Comparison of ENCODE assay signal across 37 cellular contexts in the genomic region with DNA sequence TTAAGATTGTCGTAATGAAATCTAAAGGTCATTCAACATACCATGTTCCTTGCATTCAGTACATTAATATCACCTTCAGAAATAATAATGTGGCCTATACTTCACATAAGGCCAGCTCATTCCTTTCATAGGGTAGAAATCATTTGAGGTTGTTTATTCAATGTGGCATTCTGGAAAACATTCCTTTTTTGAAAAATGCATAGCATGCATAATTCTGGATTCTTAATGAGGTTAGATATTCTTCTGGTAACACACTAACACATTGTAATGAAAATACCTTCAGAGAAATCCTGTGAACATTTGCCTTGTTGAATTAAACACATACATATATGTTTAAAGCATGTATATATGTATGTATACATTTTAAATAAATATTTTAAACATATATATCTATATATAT.
"Had no signal": no experiment of that assay in that cellular context is flagged by ENCODE, and none has a peak within 500 bp of the region (broad histone marks: within the 10 kb centered on the region; RNA-seq: fewer than 3 reads in every experiment).

No MANE protein-coding gene starts in this region.

- H3K4me1 Mint-ChIP-seq: activated CD4-positive, alpha-beta memory T cell treated with anti-CD3 and anti-CD28 coated beads, Interleukin-2, amount 10 ng/mL, durations not matched to agents 7 days and 5 days; activated CD4-positive, alpha-beta T cell treated with anti-CD3 and anti-CD28 coated beads for 36 hours; activated CD4-positive, alpha-beta T cell treated with anti-CD3 and anti-CD28 coated beads, Interleukin-2, amount 10 ng/mL, durations not matched to agents 7 days and 5 days; activated CD8-positive, alpha-beta memory T cell treated with anti-CD3 and anti-CD28 coated beads, Interleukin-2, amount 10 ng/mL, durations not matched to agents 7 days and 5 days; activated naive CD4-positive, alpha-beta T cell treated with anti-CD3 and anti-CD28 coated beads, Interleukin-2, amount 10 ng/mL, durations not matched to agents 7 days and 5 days; activated naive CD4-positive, alpha-beta T cell treated with anti-CD3 and anti-CD28 coated beads, Interleukin-2, amount 50 U/mL, for 24 hours; activated naive CD8-positive, alpha-beta T cell treated with anti-CD3 and anti-CD28 coated beads, Interleukin-2, amount 10 ng/mL, durations not matched to agents 7 days and 5 days; activated naive CD8-positive, alpha-beta T cell treated with anti-CD3 and anti-CD28 coated beads, Interleukin-2, amount 50 U/mL, for 24 hours; WTC11 had no signal

- H3K27me3 ChIP-seq: ascending aorta, body of pancreas, brain microvascular endothelial cell, breast epithelium had no signal

- H3K9me3 Mint-ChIP-seq: activated CD4-positive, alpha-beta memory T cell treated with anti-CD3 and anti-CD28 coated beads, Interleukin-2, amount 10 ng/mL, durations not matched to agents 7 days and 5 days; activated CD4-positive, alpha-beta T cell treated with anti-CD3 and anti-CD28 coated beads, Interleukin-2, amount 10 ng/mL, durations not matched to agents 7 days and 5 days; activated naive CD4-positive, alpha-beta T cell treated with anti-CD3 and anti-CD28 coated beads, Interleukin-2, amount 10 ng/mL, durations not matched to agents 7 days and 5 days; activated naive CD4-positive, alpha-beta T cell treated with anti-CD3 and anti-CD28 coated beads, Interleukin-2, amount 50 U/mL, for 24 hours; activated naive CD8-positive, alpha-beta T cell treated with anti-CD3 and anti-CD28 coated beads, Interleukin-2, amount 10 ng/mL, durations not matched to agents 7 days and 5 days; activated naive CD8-positive, alpha-beta T cell treated with anti-CD3 and anti-CD28 coated beads, Interleukin-2, amount 50 U/mL, for 24 hours; activated T-helper 2 cell treated with anti-CD3 and anti-CD28 coated beads, Interferon-gamma antibody, Interleukin-2, Interleukin-4, amounts not matched to agents 10 μg/mL and 5 μg/mL and 100 μg/mL, durations not matched to agents 14 hours and 24 hours and 36 hours; T-helper 1 cell treated with Interleukin-12 subunit alpha and Interleukin-12 subunit beta and Interleukin-4 antibody, amounts not matched to agents 30 μg/mL and 1 μg/mL, for 36 hours; T-helper 2 cell treated with Interferon-gamma antibody and Interleukin-4, amounts not matched to agents 5 μg/mL and 100 μg/mL, for 36 hours; WTC11 had no signal

- H3K4me3 Mint-ChIP-seq: activated CD4-positive, alpha-beta memory T cell treated with anti-CD3 and anti-CD28 coated beads, Interleukin-2, amount 10 ng/mL, durations not matched to agents 7 days and 5 days; activated CD4-positive, alpha-beta T cell treated with anti-CD3 and anti-CD28 coated beads for 36 hours; activated CD4-positive, alpha-beta T cell treated with anti-CD3 and anti-CD28 coated beads, Interleukin-2, amount 10 ng/mL, durations not matched to agents 7 days and 5 days; activated CD8-positive, alpha-beta memory T cell treated with anti-CD3 and anti-CD28 coated beads, Interleukin-2, amount 10 ng/mL, durations not matched to agents 7 days and 5 days; activated CD8-positive, alpha-beta T cell treated with anti-CD3 and anti-CD28 coated beads, Interleukin-2, amount 10 ng/mL, durations not matched to agents 7 days and 5 days; activated naive CD4-positive, alpha-beta T cell treated with anti-CD3 and anti-CD28 coated beads, Interleukin-2, amount 10 ng/mL, durations not matched to agents 7 days and 5 days; activated naive CD4-positive, alpha-beta T cell treated with anti-CD3 and anti-CD28 coated beads, Interleukin-2, amount 50 U/mL, for 24 hours; activated naive CD8-positive, alpha-beta T cell; activated naive CD8-positive, alpha-beta T cell treated with anti-CD3 and anti-CD28 coated beads, Interleukin-2, amount 10 ng/mL, durations not matched to agents 7 days and 5 days; activated naive CD8-positive, alpha-beta T cell treated with anti-CD3 and anti-CD28 coated beads, Interleukin-2, amount 50 U/mL, for 24 hours; activated T-cell treated with anti-CD3 and anti-CD28 coated beads, Interleukin-2, amount 50 U/mL, for 24 hours; T-helper 1 cell treated with Interleukin-12 subunit alpha and Interleukin-12 subunit beta and Interleukin-4 antibody, amounts not matched to agents 30 μg/mL and 1 μg/mL, for 36 hours; T-helper 2 cell treated with Interferon-gamma antibody and Interleukin-4, amounts not matched to agents 5 μg/mL and 100 μg/mL, for 36 hours; WTC11 had no signal

- ATAC-seq: activated CD4-positive, alpha-beta T cell treated with anti-CD3 and anti-CD28 coated beads for 36 hours; activated CD4-positive, CD25-positive, alpha-beta regulatory T cell treated with anti-CD3 and anti-CD28 coated beads, Interleukin-2, amount 50 U/mL, for 24 hours; activated CD8-positive, alpha-beta memory T cell treated with anti-CD3 and anti-CD28 coated beads, Interleukin-2, amount 10 ng/mL, durations not matched to agents 7 days and 5 days; activated CD8-positive, alpha-beta T cell treated with anti-CD3 and anti-CD28 coated beads, Interleukin-2, amount 10 ng/mL, durations not matched to agents 7 days and 5 days; activated naive CD8-positive, alpha-beta T cell treated with anti-CD3 and anti-CD28 coated beads, Interleukin-2, amount 50 U/mL, for 24 hours; body of pancreas; WTC11 had no signal

- H3K4me1 ChIP-seq: ascending aorta, breast epithelium had no signal

- H3K27me3 Mint-ChIP-seq: activated CD4-positive, alpha-beta memory T cell treated with anti-CD3 and anti-CD28 coated beads, Interleukin-2, amount 10 ng/mL, durations not matched to agents 7 days and 5 days; activated CD4-positive, alpha-beta T cell treated with anti-CD3 and anti-CD28 coated beads for 36 hours; activated CD4-positive, alpha-beta T cell treated with anti-CD3 and anti-CD28 coated beads, Interleukin-2, amount 10 ng/mL, durations not matched to agents 7 days and 5 days; activated CD8-positive, alpha-beta memory T cell treated with anti-CD3 and anti-CD28 coated beads, Interleukin-2, amount 10 ng/mL, durations not matched to agents 7 days and 5 days; activated naive CD4-positive, alpha-beta T cell treated with anti-CD3 and anti-CD28 coated beads, Interleukin-2, amount 10 ng/mL, durations not matched to agents 7 days and 5 days; activated naive CD4-positive, alpha-beta T cell treated with anti-CD3 and anti-CD28 coated beads, Interleukin-2, amount 50 U/mL, for 24 hours; activated naive CD8-positive, alpha-beta T cell; activated naive CD8-positive, alpha-beta T cell treated with anti-CD3 and anti-CD28 coated beads, Interleukin-2, amount 10 ng/mL, durations not matched to agents 7 days and 5 days; activated naive CD8-positive, alpha-beta T cell treated with anti-CD3 and anti-CD28 coated beads, Interleukin-2, amount 50 U/mL, for 24 hours; activated T-cell treated with anti-CD3 and anti-CD28 coated beads, Interleukin-2, amount 50 U/mL, for 24 hours had no signal

- H3K4me3 ChIP-seq: ascending aorta, body of pancreas, breast epithelium had no signal

- DNase-seq: activated CD4-positive, alpha-beta memory T cell treated with anti-CD3 and anti-CD28 coated beads, Interleukin-2, amount 10 ng/mL, durations not matched to agents 7 days and 5 days; activated CD4-positive, alpha-beta T cell treated with anti-CD3 and anti-CD28 coated beads for 1 hour; activated CD4-positive, alpha-beta T cell treated with anti-CD3 and anti-CD28 coated beads for 36 hours; activated CD4-positive, alpha-beta T cell treated with anti-CD3 and anti-CD28 coated beads for 48 hours; activated CD4-positive, alpha-beta T cell treated with anti-CD3 and anti-CD28 coated beads, Interleukin-2, amount 10 ng/mL, durations not matched to agents 7 days and 5 days; activated CD4-positive, alpha-beta T cell treated with anti-CD3 and anti-CD28 coated beads, Interleukin-2, amount 50 U/mL, for 48 hours; activated CD4-positive, CD25-positive, alpha-beta regulatory T cell; activated CD8-positive, alpha-beta memory T cell treated with anti-CD3 and anti-CD28 coated beads for 24 hours; activated CD8-positive, alpha-beta memory T cell treated with anti-CD3 and anti-CD28 coated beads, Interleukin-2, amount 10 ng/mL, durations not matched to agents 7 days and 5 days; activated CD8-positive, alpha-beta memory T cell treated with anti-CD3 and anti-CD28 coated beads, Interleukin-2, amount 50 U/mL, for 48 hours; activated CD8-positive, alpha-beta T cell treated with anti-CD3 and anti-CD28 coated beads, Interleukin-2, amount 10 ng/mL, durations not matched to agents 7 days and 5 days; activated effector memory CD4-positive, alpha-beta T cell treated with Interleukin-2 at 50 U/mL for 16 hours; activated gamma-delta T cell; activated naive CD4-positive, alpha-beta T cell treated with anti-CD3 and anti-CD28 coated beads, Interleukin-2, amount 10 ng/mL, durations not matched to agents 7 days and 5 days; activated naive CD4-positive, alpha-beta T cell treated with Interleukin-2 at 50 U/mL for 16 hours; activated naive CD8-positive, alpha-beta T cell treated with anti-CD3 and anti-CD28 coated beads, Interleukin-2, amount 10 ng/mL, durations not matched to agents 7 days and 5 days; activated naive CD8-positive, alpha-beta T cell treated with anti-CD3 and anti-CD28 coated beads, Interleukin-2, amount 50 U/mL, for 24 hours; activated T-cell treated with anti-CD3 and anti-CD28 coated beads, Interleukin-2, amount 50 U/mL, for 24 hours; activated T-cell treated with anti-CD3 and anti-CD28 coated beads, Interleukin-2, amount 50 U/mL, for 48 hours; amygdala; anterior cingulate cortex; body of pancreas; brain microvascular endothelial cell; central memory CD4-positive, alpha-beta T cell; T-helper 1 cell; T-helper 2 cell; T-helper 9 cell; WERI-Rb-1 had no signal

- H3K36me3 Mint-ChIP-seq: activated CD8-positive, alpha-beta memory T cell treated with anti-CD3 and anti-CD28 coated beads, Interleukin-2, amount 10 ng/mL, durations not matched to agents 7 days and 5 days; activated naive CD4-positive, alpha-beta T cell treated with anti-CD3 and anti-CD28 coated beads, Interleukin-2, amount 10 ng/mL, durations not matched to agents 7 days and 5 days; activated naive CD4-positive, alpha-beta T cell treated with anti-CD3 and anti-CD28 coated beads, Interleukin-2, amount 50 U/mL, for 24 hours; activated naive CD8-positive, alpha-beta T cell; activated naive CD8-positive, alpha-beta T cell treated with anti-CD3 and anti-CD28 coated beads, Interleukin-2, amount 10 ng/mL, durations not matched to agents 7 days and 5 days; WTC11 had no signal

- H3K27ac Mint-ChIP-seq: activated CD4-positive, alpha-beta memory T cell treated with anti-CD3 and anti-CD28 coated beads, Interleukin-2, amount 10 ng/mL, durations not matched to agents 7 days and 5 days; activated CD4-positive, alpha-beta T cell treated with anti-CD3 and anti-CD28 coated beads for 36 hours; activated CD4-positive, alpha-beta T cell treated with anti-CD3 and anti-CD28 coated beads, Interleukin-2, amount 10 ng/mL, durations not matched to agents 7 days and 5 days; activated CD8-positive, alpha-beta memory T cell treated with anti-CD3 and anti-CD28 coated beads, Interleukin-2, amount 10 ng/mL, durations not matched to agents 7 days and 5 days; activated CD8-positive, alpha-beta T cell treated with anti-CD3 and anti-CD28 coated beads, Interleukin-2, amount 10 ng/mL, durations not matched to agents 7 days and 5 days; activated naive CD4-positive, alpha-beta T cell treated with anti-CD3 and anti-CD28 coated beads, Interleukin-2, amount 10 ng/mL, durations not matched to agents 7 days and 5 days; activated naive CD4-positive, alpha-beta T cell treated with anti-CD3 and anti-CD28 coated beads, Interleukin-2, amount 50 U/mL, for 24 hours; activated naive CD8-positive, alpha-beta T cell; activated naive CD8-positive, alpha-beta T cell treated with anti-CD3 and anti-CD28 coated beads, Interleukin-2, amount 10 ng/mL, durations not matched to agents 7 days and 5 days; activated naive CD8-positive, alpha-beta T cell treated with anti-CD3 and anti-CD28 coated beads, Interleukin-2, amount 50 U/mL, for 24 hours; activated T-cell treated with anti-CD3 and anti-CD28 coated beads, Interleukin-2, amount 50 U/mL, for 24 hours; activated T-helper 2 cell treated with anti-CD3 and anti-CD28 coated beads, Interferon-gamma antibody, Interleukin-2, Interleukin-4, amounts not matched to agents 10 μg/mL and 5 μg/mL and 100 μg/mL, durations not matched to agents 14 hours and 24 hours and 36 hours; T-helper 1 cell treated with Interleukin-12 subunit alpha and Interleukin-12 subunit beta and Interleukin-4 antibody, amounts not matched to agents 30 μg/mL and 1 μg/mL, for 36 hours; T-helper 2 cell treated with Interferon-gamma antibody and Interleukin-4, amounts not matched to agents 5 μg/mL and 100 μg/mL, for 36 hours; WTC11 had no signal

- H3K9me3 ChIP-seq: ascending aorta, body of pancreas, breast epithelium had no signal

- H3K36me3 ChIP-seq: ascending aorta, brain microvascular endothelial cell, breast epithelium, WERI-Rb-1 had no signal

- H3K27ac ChIP-seq: ascending aorta, body of pancreas, brain microvascular endothelial cell, breast epithelium, WERI-Rb-1 had no signal
